In genomic region chr17:14407541-14407940, GRCh38 we compare ENCODE assay signal across 27 cellular contexts.
"Had no signal": no experiment of that assay in that cellular context is flagged by ENCODE, and none has a peak within 500 bp of the region (broad histone marks: within the 10 kb centered on the region; RNA-seq: fewer than 3 reads in every experiment).

No MANE protein-coding gene starts in this region.

- DNase-seq: stimulated activated CD4-positive, alpha-beta T cell treated with anti-CD3 and anti-CD28 coated beads, Interleukin-2, amount 100 ng/mL, for 48 hours; stimulated activated CD4-positive, alpha-beta T cell treated with anti-CD3 and anti-CD28 coated beads, Interleukin-4, amount 100 ng/mL, for 1 hour; stimulated activated CD4-positive, alpha-beta T cell treated with anti-CD3 and anti-CD28 coated beads, Interleukin-4, amount 100 ng/mL, for 24 hours; stimulated activated CD4-positive, alpha-beta T cell treated with anti-CD3 and anti-CD28 coated beads, Interleukin-4, amount 100 ng/mL, for 4 hours; stimulated activated CD8-positive, alpha-beta memory T cell treated with anti-CD3 and anti-CD28 coated beads, Interleukin-4, amount 100 ng/mL, for 48 hours; stimulated activated naive B cell treated with anti-CD40 and anti-IgM and Interleukin-4, amounts not matched to agents 10 μg/mL and 1 μg/mL and 100 μg/mL, for 72 hours; stimulated activated naive CD4-positive, alpha-beta T cell; stimulated activated naive CD4-positive, alpha-beta T cell treated with Interleukin-2 at 50 U/mL for 16 hours; stimulated activated naive CD8-positive, alpha-beta T cell treated with anti-CD3 and anti-CD28 coated beads, Interleukin-15, amount 100 ng/mL, for 72 hours; stimulated activated naive CD8-positive, alpha-beta T cell treated with anti-CD3 and anti-CD28 coated beads, Interleukin-15, Interleukin-2, amounts not matched to agents 100 U/mL and 50 U/mL, for 24 hours; stomach; substantia nigra; testis; thyroid gland; tibial artery; transverse colon; trophoblast cell; upper lobe of left lung; upper lobe of right lung; uterus had no signal

- H3K4me3 ChIP-seq: stomach, suprapubic skin, testis, thoracic aorta, thyroid gland, tibial artery, tibial nerve, transverse colon, upper lobe of left lung, upper lobe of right lung, uterus, vagina had no signal

- H3K27ac ChIP-seq: stomach, suprapubic skin, testis, thoracic aorta, thyroid gland, tibial artery, tibial nerve, transverse colon, upper lobe of left lung, upper lobe of right lung, uterus, vagina had no signal

- H3K4me1 ChIP-seq: stomach, suprapubic skin, testis, thyroid gland, tibial artery, tibial nerve, transverse colon, upper lobe of left lung, upper lobe of right lung, uterus, vagina had no signal

- FAIRE-seq: urothelium cell line had no signal

- ATAC-seq: stimulated activated effector memory CD8-positive, alpha-beta T cell treated with anti-CD3 and anti-CD28 coated beads, Interleukin-12 subunit alpha, Interleukin-12 subunit beta, amount 100 ng/mL, for 72 hours; stimulated activated memory B cell treated with anti-CD40 and anti-IgM and Interleukin-4, amounts not matched to agents 10 μg/mL and 1 μg/mL and 100 μg/mL, for 72 hours; stimulated activated naive B cell treated with anti-CD40 and anti-IgM and Interleukin-4, amounts not matched to agents 10 μg/mL and 1 μg/mL and 100 μg/mL, for 72 hours; stimulated activated naive CD8-positive, alpha-beta T cell treated with anti-CD3 and anti-CD28 coated beads, Interleukin-15, amount 100 ng/mL, for 72 hours; stimulated activated naive CD8-positive, alpha-beta T cell treated with anti-CD3 and anti-CD28 coated beads, Interleukin-15, Interleukin-2, amounts not matched to agents 100 U/mL and 50 U/mL, for 24 hours; upper lobe of right lung had no signal

- H3K9me3 ChIP-seq: suprapubic skin, testis, thoracic aorta, thyroid gland, tibial artery, transverse colon, upper lobe of left lung, upper lobe of right lung, uterus, vagina had no signal

- H3K27me3 ChIP-seq: stomach, suprapubic skin, testis, thyroid gland, tibial artery, tibial nerve, transverse colon, upper lobe of left lung, upper lobe of right lung, uterus, vagina had no signal

- H3K36me3 ChIP-seq: stomach, suprapubic skin, thoracic aorta, thyroid gland, tibial artery, tibial nerve, transverse colon, upper lobe of left lung, upper lobe of right lung, uterus, vagina had no signal
